Comparison of ENCODE assay signal across 16 cellular contexts in genomic region chr6:157533397-157533814, GRCh38.
DNase-seq lines count a peak whose midpoint lies in the region; ATAC-seq and TF ChIP-seq lines count a peak whose summit lies in the region.
"Had no signal": no experiment of that assay in that cellular context is flagged by ENCODE, and none has a peak within 500 bp of the region (broad histone marks: within the 10 kb centered on the region; RNA-seq: fewer than 3 reads in every experiment).

No MANE protein-coding gene starts in this region.

- H3K4me1 Mint-ChIP-seq in T-helper 2 cell treated with Interferon-gamma antibody and Interleukin-4, amounts not matched to agents 5 μg/mL and 100 μg/mL, for 36 hours (ENCODE audit: low read depth) = peaks cover 40% of the 10 kb centered on the region
- H3K4me1 Mint-ChIP-seq in glutamatergic neuron (ENCODE audit: low read depth, unreplicated experiment) = peaks cover 36% of the 10 kb centered on the region

- TF ChIP-seq EP300 in gastroesophageal sphincter (IDR thresholded peaks at IDR 0.05) = no peak

- H3K4me2 ChIP-seq in neuronal stem cell (ENCODE audit: insufficient read depth, low read length, poor library complexity, severe bottlenecking) = no peak overlapping the region

- H3K9me3 ChIP-seq in Panc1 (ENCODE audit: control insufficient read depth, insufficient read depth, low read depth, low read length) (no peaks in the 10 kb centered on the region), neuronal stem cell (replicated peaks in 1 of 2; ENCODE audit: control insufficient read depth in 2 of 2, insufficient read depth in 1 of 2, low read depth in 1 of 2, low read length in 2 of 2) (no peaks in the 10 kb centered on the region), gastroesophageal sphincter (no peaks in the 10 kb centered on the region)
- H3K9me3 ChIP-seq: suprapubic skin had no signal

- no peak overlapping the region for H3K4me3 Mint-ChIP-seq in T-helper 2 cell treated with Interferon-gamma antibody and Interleukin-4, amounts not matched to agents 5 μg/mL and 100 μg/mL, for 36 hours
- peak overlapping the region; percentile 42 for H3K4me3 Mint-ChIP-seq in glutamatergic neuron (ENCODE audit: unreplicated experiment)

- H2BK120ac ChIP-seq in neuronal stem cell (ENCODE audit: low read depth, low read length) = no peak overlapping the region

- no peak overlapping the region for H4K91ac ChIP-seq in neuronal stem cell (ENCODE audit: low read depth, low read length, poor library complexity)

- H3K4me3 ChIP-seq in Panc1 (ENCODE audit: low read depth in 2 of 2, low read length in 2 of 2) (no peak overlapping the region), neuronal stem cell (ENCODE audit: low read length in 2 of 2) (no peak overlapping the region), gastroesophageal sphincter (no peak overlapping the region)
- H3K4me3 ChIP-seq: suprapubic skin had no signal

- peaks cover 4% of the 10 kb centered on the region for H3K36me3 Mint-ChIP-seq in T-helper 2 cell treated with Interferon-gamma antibody and Interleukin-4, amounts not matched to agents 5 μg/mL and 100 μg/mL, for 36 hours (ENCODE audit: low read depth)
- no peaks in the 10 kb centered on the region for H3K36me3 Mint-ChIP-seq in glutamatergic neuron (ENCODE audit: unreplicated experiment)

- ATAC-seq in Panc1 = peak; percentile 45; the same call in 1 of the 2 replicates
- ATAC-seq in gastroesophageal sphincter = no peak
- ATAC-seq: HCT116 had no signal

- H3K23ac ChIP-seq in neuronal stem cell (ENCODE audit: low read depth, low read length, poor library complexity) = no peak overlapping the region

- TF ChIP-seq CTCF in Panc1 (IDR thresholded peaks at IDR 0.05) (no peak), glutamatergic neuron (IDR thresholded peaks at IDR 0.05; ENCODE audit: partially characterized antibody, unreplicated experiment) (no peak), gastroesophageal sphincter (IDR thresholded peaks at IDR 0.05) (no peak)

- peak overlapping the region; percentile 31; the same call in 1 of the 2 replicates for H3K27ac ChIP-seq in Panc1 (ENCODE audit: low read length)
- H3K27ac ChIP-seq in neuronal stem cell (replicated peaks; ENCODE audit: low read length) = peak overlapping the region; percentile 30
- no peak overlapping the region for H3K27ac ChIP-seq in gastroesophageal sphincter
- H3K27ac ChIP-seq: suprapubic skin had no signal

- CTCF ChIA-PET in Panc1 (lab: Charles Lee) = no interaction called here

- no peak overlapping the region for H3K9ac ChIP-seq in neuronal stem cell (ENCODE audit: low read depth, low read length, poor library complexity)

- no peak overlapping the region for H2AK5ac ChIP-seq in neuronal stem cell (ENCODE audit: low read depth, low read length)

- POLR2A ChIA-PET in Panc1 (lab: Charles Lee) = no interaction called here

- H3K18ac ChIP-seq in neuronal stem cell (ENCODE audit: low read length) = peak overlapping the region; percentile 20

- intact Hi-C loops in Panc1 (cut with micrococcal nuclease; ENCODE audit: unreplicated experiment) = no loop called here

- no peak overlapping the region for H2BK5ac ChIP-seq in neuronal stem cell (ENCODE audit: low read length)

- no TSS peak for BruUV-seq in Panc1 (replicated peaks; lab: Mats Ljungman, UMichigan)

- H3K14ac ChIP-seq in neuronal stem cell (ENCODE audit: low read length) = no peak overlapping the region

- no peaks in the 10 kb centered on the region for H3K9me3 Mint-ChIP-seq in T-helper 2 cell treated with Interferon-gamma antibody and Interleukin-4, amounts not matched to agents 5 μg/mL and 100 μg/mL, for 36 hours
- peaks cover 6% of the 10 kb centered on the region for H3K9me3 Mint-ChIP-seq in glutamatergic neuron (ENCODE audit: unreplicated experiment)

- in situ Hi-C loops in Panc1 (cut with HindIII; ENCODE audit: low pct_unique_long_range_greater_than_20kb, low sequenced_read_pairs) = no loop called here

- no peak for TF ChIP-seq POLR2A in gastroesophageal sphincter (IDR thresholded peaks at IDR 0.05)

- H2BK12ac ChIP-seq in neuronal stem cell (ENCODE audit: low read length) = no peak overlapping the region

- no peak overlapping the region for H2BK15ac ChIP-seq in neuronal stem cell (ENCODE audit: low read length)

- H2AFZ ChIP-seq in neuronal stem cell (ENCODE audit: low read length) = peak overlapping the region; percentile 56

- H3K79me1 ChIP-seq in neuronal stem cell (ENCODE audit: low read depth, low read length) = no peaks in the 10 kb centered on the region

- no CpG with 5 or more reads among the region's 6 CpGs for WGBS in neuronal stem cell (ENCODE audit: extremely low coverage in 2 of 2, insufficient read length in 2 of 2, insufficient replicate concordance in 1 of 2), 2 donors
- WGBS in gastroesophageal sphincter (ENCODE audit: low coverage in 1 of 2), 2 donors = 66 to 67% methylated on average over 4 to 5 of the region's 6 CpGs

- DNase-seq in T-helper 2 cell treated with Interferon-gamma antibody and Interleukin-4, amounts not matched to agents 5 μg/mL and 100 μg/mL, for 36 hours (ENCODE audit: low spot score) = no peak
- no peak for DNase-seq in T-helper 2 cell
- no peak for DNase-seq in Panc1 (ENCODE audit: low read depth, low spot score)
- peak; percentile 54 for DNase-seq in glutamatergic neuron
- DNase-seq in neuronal stem cell (ENCODE audit: low spot score) = peak; percentile 44
- no peak for DNase-seq in NCI-H526 treated with DMSO at 0.1 percent for 48 hours (lab: John Stamatoyannopoulos, UW)
- no peak for DNase-seq in NCI-H2081 treated with DMSO at 0.1 percent for 48 hours (lab: John Stamatoyannopoulos, UW)
- DNase-seq: activated naive CD4-positive, alpha-beta T cell; COR-L47; dermis blood vessel endothelial cell; GDM1; NCI-H1694 treated with DMSO at 0.1 percent for 48 hours; SW 1271 had no signal

- no peak overlapping the region for H4K8ac ChIP-seq in neuronal stem cell (ENCODE audit: low read depth, low read length)

- H3K27me3 Mint-ChIP-seq in T-helper 2 cell treated with Interferon-gamma antibody and Interleukin-4, amounts not matched to agents 5 μg/mL and 100 μg/mL, for 36 hours (ENCODE audit: low read depth) = peaks cover 6% of the 10 kb centered on the region
- H3K27me3 Mint-ChIP-seq in glutamatergic neuron (ENCODE audit: unreplicated experiment) = peaks cover 3% of the 10 kb centered on the region

- H3K4me1 ChIP-seq in Panc1 (ENCODE audit: control insufficient read depth, insufficient read depth, low read length) (peaks cover 38% of the 10 kb centered on the region), neuronal stem cell (ENCODE audit: control insufficient read depth in 2 of 2, insufficient read depth in 1 of 2, low read depth in 1 of 2, low read length in 2 of 2) (peaks cover 27 to 31% of the 10 kb centered on the region in 2 donors), gastroesophageal sphincter (peaks cover 0 to 31% (median 14%) of the 10 kb centered on the region in 3 donors)

- no peaks in the 10 kb centered on the region for H3K36me3 ChIP-seq in Panc1 (ENCODE audit: control insufficient read depth, insufficient read depth, low read length)
- no peaks in the 10 kb centered on the region for H3K36me3 ChIP-seq in neuronal stem cell (replicated peaks in 1 of 2; ENCODE audit: control insufficient read depth in 2 of 2, insufficient read depth in 2 of 2, low read length in 2 of 2)
- H3K36me3 ChIP-seq in gastroesophageal sphincter = no peaks in the 10 kb centered on the region
- H3K36me3 ChIP-seq: suprapubic skin had no signal

- no peak overlapping the region for H3K4ac ChIP-seq in neuronal stem cell (ENCODE audit: low read length)

- H3K27ac Mint-ChIP-seq in T-helper 2 cell treated with Interferon-gamma antibody and Interleukin-4, amounts not matched to agents 5 μg/mL and 100 μg/mL, for 36 hours = peak overlapping the region; percentile 46
- peak overlapping the region; percentile 87 for H3K27ac Mint-ChIP-seq in glutamatergic neuron (ENCODE audit: unreplicated experiment)

- H3K27me3 ChIP-seq in Panc1 (ENCODE audit: control insufficient read depth, insufficient read depth, low read length) (no peaks in the 10 kb centered on the region), neuronal stem cell (ENCODE audit: control insufficient read depth in 3 of 3, insufficient read depth in 3 of 3, low read depth in 1 of 3, low read length in 3 of 3) (no peaks in the 10 kb centered on the region), gastroesophageal sphincter (no peaks in the 10 kb centered on the region)
- H3K27me3 ChIP-seq: suprapubic skin had no signal

Comparison
In these comparisons a context has a peak if more than half of its experiments do, and no peak if none do; other contexts are left out.
1. DNase-seq: peak in glutamatergic neuron (single experiment) and neuronal stem cell (single experiment); none in T-helper 2 cell treated with Interferon-gamma antibody and Interleukin-4, amounts not matched to agents 5 μg/mL and 100 μg/mL, for 36 hours (single experiment), T-helper 2 cell (0 of 5), Panc1 (single experiment), NCI-H526 treated with DMSO at 0.1 percent for 48 hours (single experiment) and NCI-H2081 treated with DMSO at 0.1 percent for 48 hours (single experiment).
2. H3K27ac ChIP-seq: peak in Panc1 (single experiment) and neuronal stem cell (single experiment); none in gastroesophageal sphincter (0 of 4).